In the genomic region with DNA sequence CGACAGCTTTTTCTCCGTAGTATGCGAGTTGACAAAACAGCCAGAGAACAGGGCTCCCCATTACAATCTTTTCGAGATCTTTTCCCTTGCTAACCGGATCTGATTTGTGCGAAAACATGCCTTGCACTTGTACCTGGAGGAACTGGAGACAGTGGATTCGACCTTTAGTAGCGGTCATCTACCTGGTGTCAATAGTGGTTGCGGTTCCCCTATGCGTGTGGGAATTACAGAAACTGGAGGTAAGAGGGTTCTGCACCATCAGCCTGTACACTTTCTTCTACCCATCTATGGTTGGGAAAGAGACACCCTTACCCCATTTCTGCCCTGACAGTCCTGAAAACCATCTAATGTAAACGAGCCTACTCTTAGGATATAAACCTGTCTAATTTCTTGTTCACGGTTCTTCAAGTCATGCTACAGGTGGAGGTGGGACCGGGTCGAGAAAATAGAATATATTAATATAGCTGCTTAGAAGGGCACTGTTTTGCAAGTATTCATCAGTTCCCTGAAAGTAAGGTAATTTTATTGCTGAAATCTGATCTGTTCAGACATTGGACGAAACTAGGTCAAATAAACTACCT, we compare ENCODE assay signal across 8 cellular contexts. TPM values are rescaled to one million over a fixed set of nuclear protein-coding genes. Genes with fewer than 3 reads are reported as not detected.
DNase-seq lines count a peak whose midpoint lies in the region; ATAC-seq and TF ChIP-seq lines count a peak whose summit lies in the region.

No MANE protein-coding gene starts in this region.

- H3K4me1 ChIP-seq in naive thymus-derived CD4-positive, alpha-beta T cell (ENCODE audit: control insufficient read depth in 2 of 2, insufficient read depth in 2 of 2, low read length in 2 of 2), result peaks cover 21 to 30% of the 10 kb centered on the region in 2 donors

- no peaks in the 10 kb centered on the region for H3K9me3 ChIP-seq in CD4-positive, alpha-beta T cell (ENCODE audit: control insufficient read depth, low read length)
- H3K9me3 ChIP-seq in naive thymus-derived CD4-positive, alpha-beta T cell (ENCODE audit: control insufficient read depth in 2 of 3, low read length in 3 of 3), result no peaks in the 10 kb centered on the region

- peak overlapping the region; percentile 89 for H3K4me3 ChIP-seq in coronary artery
- peak overlapping the region; percentile 89 for H3K4me3 ChIP-seq in naive thymus-derived CD4-positive, alpha-beta T cell (ENCODE audit: low read length)

- peak overlapping the region; percentile 80 for H3K27ac ChIP-seq in CD4-positive, alpha-beta T cell (ENCODE audit: low read depth, low read length)
- H3K27ac ChIP-seq in coronary artery, result peak overlapping the region; percentile 61 to 83
- H3K27ac ChIP-seq in naive thymus-derived CD4-positive, alpha-beta T cell (ENCODE audit: low read depth, low read length), result peak overlapping the region; percentile 87

- POLR2A ChIA-PET in CD4-positive, alpha-beta T cell (lab: Charles Lee), result interaction anchor here (0.8 to 3.6 kb wide), 14 partner anchors 8 to 828 kb away, joined by 3 to 87 read pairs (median 4); partner anchors contain the start of genes ARHGAP10, NR3C2 and PRMT9
- POLR2A ChIA-PET in naive thymus-derived CD4-positive, alpha-beta T cell (lab: Charles Lee), result interaction anchor here (0.6 to 3.8 kb wide), 9 partner anchors 9 to 824 kb away, joined by 3 to 39 read pairs (median 5); partner anchors contain the start of genes ARHGAP10, NR3C2 and PRMT9

- CTCF ChIA-PET in CD4-positive, alpha-beta T cell (lab: Charles Lee), result interaction anchor here (0.7 to 4.9 kb wide), 7 partner anchors 14 to 248 kb away, joined by 3 to 20 read pairs (median 3); partner anchors contain the start of gene PRMT9
- CTCF ChIA-PET in naive thymus-derived CD4-positive, alpha-beta T cell (lab: Charles Lee), result interaction anchor here (1.4 kb wide), 1 partner anchor 249 kb away, joined by 5 read pairs; no protein-coding TSS in a partner anchor

- DNase-seq in CD4-positive, alpha-beta T cell, result no peak
- DNase-seq in coronary artery (ENCODE audit: low spot score) (no peak), GM20000 (ENCODE audit: low spot score) (no peak), NCI-H2107 (lab: John Stamatoyannopoulos, UW) (no peak)
- no peak for DNase-seq in naive thymus-derived CD4-positive, alpha-beta T cell
- DNase-seq in stimulated activated CD4-positive, alpha-beta T cell treated with anti-CD3 and anti-CD28 coated beads, Interleukin-2, amount 100 ng/mL, for 24 hours, result no peak

- H3K4me3 Mint-ChIP-seq in CD4-positive, alpha-beta T cell, result peak overlapping the region; percentile 89
- H3K4me3 Mint-ChIP-seq in IgD-negative memory B cell, result peak overlapping the region; percentile 95 to 99 (median 98)
- H3K4me3 Mint-ChIP-seq in naive thymus-derived CD4-positive, alpha-beta T cell, result peak overlapping the region; percentile 86 to 98 (median 94)

- H3K27me3 Mint-ChIP-seq in CD4-positive, alpha-beta T cell, result no peaks in the 10 kb centered on the region
- peaks cover 2% of the 10 kb centered on the region for H3K27me3 Mint-ChIP-seq in IgD-negative memory B cell
- H3K27me3 Mint-ChIP-seq in naive thymus-derived CD4-positive, alpha-beta T cell, result peaks cover 0 to 21% (median 4%) of the 10 kb centered on the region in 5 donors

- no peaks in the 10 kb centered on the region for H3K27me3 ChIP-seq in CD4-positive, alpha-beta T cell (ENCODE audit: control insufficient read depth, insufficient read depth, low read length)
- H3K27me3 ChIP-seq in naive thymus-derived CD4-positive, alpha-beta T cell (ENCODE audit: control insufficient read depth in 2 of 2, insufficient read depth in 2 of 2, low read length in 2 of 2), result no peaks in the 10 kb centered on the region

- no peak for ATAC-seq in CD4-positive, alpha-beta T cell (ENCODE audit: poor library complexity)
- ATAC-seq in GM21423 (IDR thresholded peaks at IDR 0.05; ENCODE audit: unreplicated experiment), result peak; percentile 10
- no peak for ATAC-seq in naive thymus-derived CD4-positive, alpha-beta T cell

- H3K36me3 Mint-ChIP-seq in CD4-positive, alpha-beta T cell (ENCODE audit: low read depth), result peaks cover 38% of the 10 kb centered on the region
- H3K36me3 Mint-ChIP-seq in IgD-negative memory B cell, result peaks cover 5% of the 10 kb centered on the region
- peaks cover 8 to 23% (median 20%) of the 10 kb centered on the region in 5 donors for H3K36me3 Mint-ChIP-seq in naive thymus-derived CD4-positive, alpha-beta T cell

- no peak for TF ChIP-seq CTCF in CD4-positive, alpha-beta T cell (IDR thresholded peaks at IDR 0.05)
- TF ChIP-seq CTCF in coronary artery (IDR thresholded peaks at IDR 0.05) (no peak), GM20000 (IDR thresholded peaks at IDR 0.05; ENCODE audit: extremely low read depth, missing control alignments) (no peak)

- H3K4me1 Mint-ChIP-seq in CD4-positive, alpha-beta T cell (ENCODE audit: low read depth), result peaks cover 44% of the 10 kb centered on the region
- peaks cover 24 to 29% (median 28%) of the 10 kb centered on the region in 3 donors for H3K4me1 Mint-ChIP-seq in IgD-negative memory B cell
- H3K4me1 Mint-ChIP-seq in naive thymus-derived CD4-positive, alpha-beta T cell, result peaks cover 21 to 53% (median 38%) of the 10 kb centered on the region in 7 donors

- intact Hi-C loops in CD4-positive, alpha-beta T cell (cut with DNase I, micrococcal nuclease), result loop anchor here (1.0 to 10.0 kb wide), 5 partner anchors 65 to 2003 kb away; partner anchors contain the start of genes NR3C2 (in 2 of the 2), MMAA (in 1 of the 2) and PRMT9 (in 1 of the 2)
- intact Hi-C loops in naive thymus-derived CD4-positive, alpha-beta T cell (cut with micrococcal nuclease), result loop anchor here (1.0 to 10.0 kb wide), 14 partner anchors 66 to 2003 kb away; partner anchors contain the start of genes ARHGAP10 (in 2 of the 2), MMAA (in 2 of the 2), NR3C2 (in 2 of the 2) and PRMT9 (in 2 of the 2)

- no peaks in the 10 kb centered on the region for H3K9me3 Mint-ChIP-seq in CD4-positive, alpha-beta T cell
- H3K9me3 Mint-ChIP-seq in IgD-negative memory B cell, result peaks cover 0 to 2% (median 0%) of the 10 kb centered on the region in 3 donors
- H3K9me3 Mint-ChIP-seq in naive thymus-derived CD4-positive, alpha-beta T cell, result no peaks in the 10 kb centered on the region

- H3K27ac Mint-ChIP-seq in CD4-positive, alpha-beta T cell, result peak overlapping the region; percentile 92
- H3K27ac Mint-ChIP-seq in IgD-negative memory B cell, result peak overlapping the region; percentile 93 to 98 (median 96)
- H3K27ac Mint-ChIP-seq in naive thymus-derived CD4-positive, alpha-beta T cell, result peak overlapping the region; percentile 92 to 99 (median 95)

- no peaks in the 10 kb centered on the region for H3K36me3 ChIP-seq in naive thymus-derived CD4-positive, alpha-beta T cell (ENCODE audit: control insufficient read depth in 2 of 3, insufficient read depth in 3 of 3, low read length in 3 of 3)

RNA-seq across cellular contexts. Expression of gene TMEM184C, which starts 0.7 kb away (rescaled TPM):
- total RNA-seq in CD4-positive, alpha-beta T cell, result 10 to 100 TPM; 10.0 to 10.1 TPM
- polyA plus RNA-seq in IgD-negative memory B cell, result 24.1 TPM
- 10 to 100 TPM; 13.7 to 27.4 (median 19.0) TPM for total RNA-seq in naive thymus-derived CD4-positive, alpha-beta T cell
- polyA plus RNA-seq in naive thymus-derived CD4-positive, alpha-beta T cell, result 10 to 100 TPM; 26.7 to 28.3 TPM
